9 cellular contexts compared by ENCODE assay signal in the genomic region with DNA sequence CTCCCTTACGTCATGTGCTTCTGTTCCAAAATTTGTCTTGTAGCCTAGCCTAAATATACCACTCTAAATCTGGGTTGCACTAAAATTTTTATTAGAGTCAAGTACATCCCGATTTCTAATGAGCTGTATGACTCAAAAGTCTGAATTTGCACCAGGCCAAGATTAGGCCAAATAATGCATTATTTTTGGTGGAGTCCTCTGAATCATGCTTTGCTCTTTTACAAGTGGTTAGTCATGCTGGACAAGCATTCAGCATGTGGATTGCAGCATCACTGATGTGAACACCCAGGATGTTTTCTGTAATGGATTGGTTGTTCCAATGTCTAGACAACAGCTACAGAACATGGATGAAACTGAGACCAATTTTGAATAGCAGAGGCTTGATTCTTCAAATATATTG. TPM values are rescaled to one million over a fixed set of nuclear protein-coding genes. Genes with fewer than 3 reads are reported as not detected.
DNase-seq lines count a peak whose midpoint lies in the region; ATAC-seq and TF ChIP-seq lines count a peak whose summit lies in the region.
"Had no signal": no experiment of that assay in that cellular context is flagged by ENCODE, and none has a peak within 500 bp of the region (broad histone marks: within the 10 kb centered on the region; RNA-seq: fewer than 3 reads in every experiment).

No MANE protein-coding gene starts in this region.

- H3K79me2 ChIP-seq in PC-9 (ENCODE audit: low read depth): peaks cover 13% of the 10 kb centered on the region

- peak overlapping the region; percentile 66 for H3K27ac ChIP-seq in PC-9
- peak overlapping the region; percentile 36 to 76 (median 48) for H3K27ac ChIP-seq in esophagus muscularis mucosa (replicated peaks in 1 of 4)

- H3K27me3 Mint-ChIP-seq in nephron progenitor cell (ENCODE audit: low read depth, poor library complexity): no peaks in the 10 kb centered on the region
- no peaks in the 10 kb centered on the region for H3K27me3 Mint-ChIP-seq in effector memory CD8-positive, alpha-beta T cell
- H3K27me3 Mint-ChIP-seq: activated naive CD8-positive, alpha-beta T cell treated with anti-CD3 and anti-CD28 coated beads, Interleukin-2, amount 10 ng/mL, durations not matched to agents 7 days and 5 days had no signal

- H3K4me1 Mint-ChIP-seq in nephron progenitor cell: no peaks in the 10 kb centered on the region
- no peaks in the 10 kb centered on the region for H3K4me1 Mint-ChIP-seq in effector memory CD8-positive, alpha-beta T cell (ENCODE audit: low read depth in 2 of 2)

- no peaks in the 10 kb centered on the region for H4K20me1 ChIP-seq in PC-9 (ENCODE audit: insufficient read depth)

- POLR2A ChIA-PET in PC-9 (lab: Charles Lee; ENCODE audit: unreplicated experiment): interaction anchor here (0.5 to 0.8 kb wide), 3 partner anchors 220 to 235 kb away, joined by 5 to 8 read pairs (median 6); partner anchors contain the start of gene EMP1

- no peak for ATAC-seq in effector memory CD8-positive, alpha-beta T cell (replicated peaks)

- TF ChIP-seq CTCF in PC-9 (conservative IDR thresholded peaks at IDR 0.05) (no peak), esophagus muscularis mucosa (IDR thresholded peaks at IDR 0.05) (no peak), nephron progenitor cell (IDR thresholded peaks at IDR 0.05) (no peak)

- TF ChIP-seq EP300 in esophagus muscularis mucosa (IDR thresholded peaks at IDR 0.05): no peak

- peaks cover 29% of the 10 kb centered on the region for H3K9me3 Mint-ChIP-seq in nephron progenitor cell
- peaks cover 0 to 7% of the 10 kb centered on the region in 2 donors for H3K9me3 Mint-ChIP-seq in effector memory CD8-positive, alpha-beta T cell

- no peak for TF ChIP-seq POLR2A in esophagus muscularis mucosa (IDR thresholded peaks at IDR 0.05; ENCODE audit: low read depth)

- intact Hi-C loops in PC-9 (cut with micrococcal nuclease; ENCODE audit: unreplicated experiment) (no loop called here), esophagus muscularis mucosa (cut with DNase I) (loop anchor here (5.0 kb wide), 1 partner anchor 134 kb away; no protein-coding TSS in a partner anchor)

- CTCF ChIA-PET in PC-9 (lab: Charles Lee): interaction anchor here (0.5 to 2.1 kb wide), 15 partner anchors 9 to 1498 kb away, joined by 3 to 16 read pairs (median 4); partner anchors contain the start of gene GPRC5A

- DNase-seq in ACHN (peak; percentile 86), PC-9 (peak in 1 of 2 experiments; percentile 86), esophagus muscularis mucosa (ENCODE audit: extremely low spot score) (no peak), nephron progenitor cell (no peak), NCI-H2171 treated with DMSO at 0.1 percent for 48 hours (lab: John Stamatoyannopoulos, UW) (no peak)
- no peak for DNase-seq in activated CD4-positive, alpha-beta T cell treated with anti-CD3 and anti-CD28 coated beads, Interleukin-2, amount 50 U/mL, for 48 hours
- no peak for DNase-seq in effector memory CD8-positive, alpha-beta T cell
- DNase-seq in activated CD4-positive, CD25-positive, alpha-beta regulatory T cell (lab: John Stamatoyannopoulos, UW): no peak
- DNase-seq: activated naive CD8-positive, alpha-beta T cell treated with anti-CD3 and anti-CD28 coated beads, Interleukin-2, amount 10 ng/mL, durations not matched to agents 7 days and 5 days had no signal

- H3K27me3 ChIP-seq in PC-9 (ENCODE audit: insufficient read depth, low read depth) (no peaks in the 10 kb centered on the region), esophagus muscularis mucosa (no peaks in the 10 kb centered on the region)

- no TSS peak for BruUV-seq in PC-9 (replicated peaks; lab: Mats Ljungman, UMichigan)

- peaks cover 34% of the 10 kb centered on the region for H3F3A ChIP-seq in PC-9 (ENCODE audit: insufficient read depth, low read depth)

- in situ Hi-C loops in ACHN (cut with HindIII; ENCODE audit: low pct_ligation_motif_present, low pct_unique_long_range_greater_than_20kb, low sequenced_read_pairs): no loop called here

- WGBS in esophagus muscularis mucosa: 63% methylated on average over 2 of the region's 2 CpGs

- no peak overlapping the region for H2AFZ ChIP-seq in PC-9

- H3K4me3 ChIP-seq in PC-9 (no peak overlapping the region), esophagus muscularis mucosa (no peak overlapping the region)

- H3K36me3 ChIP-seq in PC-9 (ENCODE audit: low read depth) (peaks cover 56% of the 10 kb centered on the region), esophagus muscularis mucosa (peaks cover 17 to 70% (median 50%) of the 10 kb centered on the region in 4 donors)

- peak overlapping the region; percentile 24 for H3K27ac Mint-ChIP-seq in nephron progenitor cell
- H3K27ac Mint-ChIP-seq in effector memory CD8-positive, alpha-beta T cell: no peak overlapping the region
- H3K27ac Mint-ChIP-seq: activated naive CD8-positive, alpha-beta T cell treated with anti-CD3 and anti-CD28 coated beads, Interleukin-2, amount 10 ng/mL, durations not matched to agents 7 days and 5 days had no signal

- H3K36me3 Mint-ChIP-seq in nephron progenitor cell (ENCODE audit: low read depth): peaks cover 46% of the 10 kb centered on the region
- H3K36me3 Mint-ChIP-seq in effector memory CD8-positive, alpha-beta T cell (ENCODE audit: insufficient read depth): no peaks in the 10 kb centered on the region

- H3K9me2 ChIP-seq in PC-9 (ENCODE audit: insufficient read depth): no peaks in the 10 kb centered on the region

- peaks cover 39% of the 10 kb centered on the region for H3K4me1 ChIP-seq in PC-9 (replicated peaks; ENCODE audit: insufficient read depth)
- H3K4me1 ChIP-seq in esophagus muscularis mucosa: peaks cover 26 to 40% (median 28%) of the 10 kb centered on the region in 4 donors

- peak overlapping the region; percentile 3; the same call in 1 of the 2 replicates for H3K4me2 ChIP-seq in PC-9

- H3K9me3 ChIP-seq in PC-9 (ENCODE audit: insufficient read depth, low read depth) (no peaks in the 10 kb centered on the region; the same call in 1 of the 2 replicates), esophagus muscularis mucosa (peaks cover 0 to 11% (median 4%) of the 10 kb centered on the region in 4 donors)

- no peak overlapping the region for H3K4me3 Mint-ChIP-seq in nephron progenitor cell
- H3K4me3 Mint-ChIP-seq in effector memory CD8-positive, alpha-beta T cell: no peak overlapping the region
- H3K4me3 Mint-ChIP-seq: activated naive CD8-positive, alpha-beta T cell treated with anti-CD3 and anti-CD28 coated beads, Interleukin-2, amount 10 ng/mL, durations not matched to agents 7 days and 5 days had no signal

RNA-seq across cellular contexts. Expression of gene HEBP1, which starts 23.7 kb away (rescaled TPM):
- 148 and 195 TPM in 2 replicates for total RNA-seq in PC-9 (2021)
- 10 to 100 TPM; 40.6 to 70.6 (median 61.9) TPM for total RNA-seq in esophagus muscularis mucosa

RNA-seq across cellular contexts. Expression of gene GPRC5D, which starts 24.4 kb away (rescaled TPM):
- total RNA-seq in PC-9 (2021) (not detected in 2 replicates), esophagus muscularis mucosa (under 1 TPM in 1 of 4 donors, not detected in 3; 0.84 TPM)
- total RNA-seq: activated naive CD8-positive, alpha-beta T cell treated with anti-CD3 and anti-CD28 coated beads, Interleukin-2, amount 10 ng/mL, durations not matched to agents 7 days and 5 days had no signal
